Comparison of ENCODE assay signal across 11 cellular contexts in the genomic region with DNA sequence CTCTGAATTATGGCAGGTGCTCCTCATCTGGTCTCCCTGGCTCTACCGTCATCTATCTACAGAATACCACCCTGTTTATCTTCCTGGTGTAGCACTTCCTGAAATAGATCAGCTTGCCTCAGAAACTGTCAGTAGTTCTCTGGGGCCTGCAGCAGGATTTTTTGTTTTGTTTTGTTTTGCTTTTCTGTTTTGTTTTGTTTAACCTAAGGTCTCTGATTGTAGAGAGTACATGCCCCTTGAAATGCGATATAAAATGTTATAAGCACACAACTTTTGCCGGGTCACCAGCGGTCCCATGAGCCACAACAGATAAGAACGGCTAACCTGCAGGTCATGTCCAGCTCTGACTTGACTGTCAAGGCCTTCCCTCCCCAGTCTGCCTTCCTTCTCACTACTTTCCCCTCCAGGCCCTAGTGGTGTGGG. TPM values are rescaled to one million over a fixed set of nuclear protein-coding genes. Genes with fewer than 3 reads are reported as not detected.
A peak's percentile ranks its signal among the peaks of the same experiment; 100 is the strongest.
DNase-seq lines count a peak whose midpoint lies in the region; ATAC-seq and TF ChIP-seq lines count a peak whose summit lies in the region.
"Had no signal": no experiment of that assay in that cellular context is flagged by ENCODE, and none has a peak within 500 bp of the region (broad histone marks: within the 10 kb centered on the region; RNA-seq: fewer than 3 reads in every experiment).

No MANE protein-coding gene starts in this region.

- no peaks in the 10 kb centered on the region for H3K9me3 ChIP-seq in Peyer's patch
- no peaks in the 10 kb centered on the region for H3K9me3 ChIP-seq in sigmoid colon

- H3K36me3 ChIP-seq in Peyer's patch (no peaks in the 10 kb centered on the region), sigmoid colon (peaks cover 0 to under 1% (median 0%) of the 10 kb centered on the region in 4 donors)

- DNase-seq in Peyer's patch (peak in 1 of 3 donors; percentile 28), left cardiac atrium (no peak), sigmoid colon (peak; percentile 17), SK-N-DZ (ENCODE audit: low spot score) (no peak), NCI-H1436 treated with DMSO at 0.1 percent for 48 hours (lab: John Stamatoyannopoulos, UW) (no peak), NCI-H2107 treated with DMSO at 0.1 percent for 48 hours (lab: John Stamatoyannopoulos, UW; ENCODE audit: unreplicated experiment) (no peak)
- DNase-seq: activated effector memory CD4-positive, alpha-beta T cell treated with Interleukin-2 at 50 U/mL for 16 hours; head of caudate nucleus; stimulated activated naive CD8-positive, alpha-beta T cell treated with anti-CD3 and anti-CD28 coated beads, Interleukin-15, amount 100 ng/mL, for 72 hours had no signal

- intact Hi-C loops in left cardiac atrium (cut with DNase I) (no loop called here), sigmoid colon (cut with DNase I) (no loop called here)

- H3K4me1 ChIP-seq in Peyer's patch (peaks cover 0 to 15% (median 4%) of the 10 kb centered on the region in 4 donors), sigmoid colon (peaks cover 0 to 11% (median 8%) of the 10 kb centered on the region in 4 donors)

- no peak for TF ChIP-seq POLR2A in Peyer's patch (IDR thresholded peaks at IDR 0.05)
- no peak for TF ChIP-seq POLR2A in sigmoid colon (IDR thresholded peaks at IDR 0.05)

- TF ChIP-seq CTCF in Peyer's patch (IDR thresholded peaks at IDR 0.05) (no peak), sigmoid colon (IDR thresholded peaks at IDR 0.05) (no peak)

- no peak for TF ChIP-seq EP300 in sigmoid colon (IDR thresholded peaks at IDR 0.05)

- ATAC-seq in GM18517 (IDR thresholded peaks at IDR 0.05; ENCODE audit: unreplicated experiment) (peak; percentile 45), left cardiac atrium (peak; percentile 56 to 59), GM18861 (IDR thresholded peaks at IDR 0.05; ENCODE audit: unreplicated experiment) (no peak)
- ATAC-seq: stimulated activated naive CD8-positive, alpha-beta T cell treated with anti-CD3 and anti-CD28 coated beads, Interleukin-15, amount 100 ng/mL, for 72 hours had no signal

- H3K4me3 ChIP-seq in Peyer's patch = no peak overlapping the region
- no peak overlapping the region for H3K4me3 ChIP-seq in sigmoid colon

- 22 to 38% methylated on average over 5 of the region's 5 CpGs for WGBS in sigmoid colon, 2 donors

- peak overlapping the region in 3 of 4 donors; percentile 6 to 58 (median 10) for H3K27ac ChIP-seq in Peyer's patch
- H3K27ac ChIP-seq in sigmoid colon = peak overlapping the region in 3 of 4 donors; percentile 4 to 30 (median 21)

- H3K27me3 ChIP-seq in Peyer's patch = no peaks in the 10 kb centered on the region
- H3K27me3 ChIP-seq in sigmoid colon = no peaks in the 10 kb centered on the region

RNA-seq across cellular contexts. Expression of a gene that starts 26.6 kb away (rescaled TPM):
- total RNA-seq in Peyer's patch = 10 to 100 TPM; 27.8 to 75.9 (median 34.1) TPM
- 10 to 100 TPM; 13.2 to 23.9 TPM for total RNA-seq in left cardiac atrium
- 10 to 100 TPM; 47.9 to 58.5 (median 56.6) TPM for total RNA-seq in sigmoid colon
- polyA plus RNA-seq in sigmoid colon = 1 to 10 TPM; 4.4 to 6.6 (median 6.6) TPM
- polyA plus RNA-seq in SK-N-DZ (2014; cell fraction: cytosol; rRNA removed) = 1.4 and 1.7 TPM in 2 replicates
- 3.4 and 5.0 TPM in 2 replicates for polyA plus RNA-seq in SK-N-DZ (2014; cell fraction: nucleus; rRNA removed)

RNA-seq across cellular contexts. Expression of a gene that starts 45.9 kb away (rescaled TPM):
- total RNA-seq in Peyer's patch (100 to 1,000 TPM in 3 of 4 donors, 10 to 100 TPM in 1; 46.2 to 175 (median 110) TPM), left cardiac atrium (100 to 1,000 TPM; 204 to 208 TPM), sigmoid colon (100 to 1,000 TPM; 117 to 154 (median 134) TPM)
- 100 to 1,000 TPM; 158 to 261 (median 249) TPM for polyA plus RNA-seq in sigmoid colon
- 110 and 112 TPM in 2 replicates for polyA plus RNA-seq in SK-N-DZ (2014; cell fraction: cytosol; rRNA removed)
- 64.3 and 66.7 TPM in 2 replicates for polyA plus RNA-seq in SK-N-DZ (2014; cell fraction: nucleus; rRNA removed)
